In genomic region chr17:44014133-44014436, GRCh38 we compare ENCODE assay signal across 8 cellular contexts. TPM values are rescaled to one million over a fixed set of nuclear protein-coding genes. Genes with fewer than 3 reads are reported as not detected.
DNase-seq lines count a peak whose midpoint lies in the region; TF ChIP-seq lines count a peak whose summit lies in the region.

No MANE protein-coding gene starts in this region.

- peaks cover 15 to 18% of the 10 kb centered on the region in 2 donors for H3K36me3 Mint-ChIP-seq in CD4-positive, alpha-beta memory T cell

- peak overlapping the region; percentile 91 for H3K4me2 ChIP-seq in OCI-LY3 (ENCODE audit: low read length)

- peaks cover 19% of the 10 kb centered on the region for H3K4me1 ChIP-seq in CD4-positive, alpha-beta memory T cell (ENCODE audit: insufficient read depth, low read length)
- H3K4me1 ChIP-seq in OCI-LY3 (ENCODE audit: low read length) = peaks cover 6% of the 10 kb centered on the region
- peaks cover 12 to 16% of the 10 kb centered on the region in 2 experiments for H3K4me1 ChIP-seq in neutrophil (ENCODE audit: control insufficient read depth in 1 of 2, insufficient read depth in 1 of 2, low read depth in 1 of 2, low read length in 1 of 2)

- H3K79me2 ChIP-seq in OCI-LY3 (ENCODE audit: low read length) = peaks cover 13% of the 10 kb centered on the region

- H3K36me3 ChIP-seq in CD4-positive, alpha-beta memory T cell (ENCODE audit: insufficient read depth, low read length) = no peaks in the 10 kb centered on the region
- H3K36me3 ChIP-seq in OCI-LY3 (replicated peaks; ENCODE audit: low read depth, low read length) (peaks cover 2% of the 10 kb centered on the region), neutrophil (peaks cover 4% of the 10 kb centered on the region)

- no peaks in the 10 kb centered on the region for H3K9me3 ChIP-seq in CD4-positive, alpha-beta memory T cell (ENCODE audit: control insufficient read depth in 1 of 2, low read length in 2 of 2)
- no peaks in the 10 kb centered on the region for H3K9me3 ChIP-seq in OCI-LY3 (ENCODE audit: insufficient read depth, low read length)
- no peaks in the 10 kb centered on the region for H3K9me3 ChIP-seq in neutrophil

- H3K27ac ChIP-seq in CD4-positive, alpha-beta memory T cell (ENCODE audit: low read depth, low read length) = peak overlapping the region; percentile 71
- H3K27ac ChIP-seq in OCI-LY3 (ENCODE audit: low read length) (no peak overlapping the region), epithelial cell of prostate (peak overlapping the region; percentile 54), neutrophil (no peak overlapping the region)

- no peaks in the 10 kb centered on the region for H4K20me1 ChIP-seq in OCI-LY3 (ENCODE audit: insufficient read depth, low read length)

- H3K27me3 Mint-ChIP-seq in CD4-positive, alpha-beta memory T cell = no peaks in the 10 kb centered on the region

- peaks cover 6 to 17% (median 10%) of the 10 kb centered on the region in 4 donors for H3K4me1 Mint-ChIP-seq in CD4-positive, alpha-beta memory T cell

- POLR2A ChIA-PET in CD4-positive, alpha-beta memory T cell (lab: Charles Lee; ENCODE audit: partially characterized antibody) = interaction anchor here (1.1 to 1.7 kb wide), 5 partner anchors 8 to 172 kb away, joined by 3 to 8 read pairs (median 5); partner anchors contain the start of genes HDAC5 and TMUB2
- POLR2A ChIA-PET in GM10248 (lab: Yijun Ruan, JAX) = no interaction called here

- peak overlapping the region; percentile 93 for H3K9ac ChIP-seq in OCI-LY3 (ENCODE audit: low read length)

- H3K4me3 Mint-ChIP-seq in CD4-positive, alpha-beta memory T cell = peak overlapping the region; percentile 99 to 100 (median 100)

- H3K9me3 Mint-ChIP-seq in CD4-positive, alpha-beta memory T cell = no peaks in the 10 kb centered on the region

- intact Hi-C loops in CD4-positive, alpha-beta memory T cell (cut with micrococcal nuclease) = loop anchor here (1.0 to 10.0 kb wide), 3 partner anchors 8 to 491 kb away; partner anchors contain the start of genes G6PC3 and GPATCH8

- peak overlapping the region; percentile 92 to 98 for H3K4me3 ChIP-seq in CD4-positive, alpha-beta memory T cell (ENCODE audit: low read length in 2 of 2)
- H3K4me3 ChIP-seq in OCI-LY3 (ENCODE audit: low read length) (peak overlapping the region; percentile 96), neutrophil (ENCODE audit: low read depth in 1 of 2, low read length in 1 of 2) (peak overlapping the region; percentile 88 to 97)

- CTCF ChIA-PET in CD4-positive, alpha-beta memory T cell (lab: Charles Lee; ENCODE audit: partially characterized antibody) = interaction anchor here (0.9 to 1.4 kb wide), 2 partner anchors 30 to 530 kb away, joined by 3 read pairs; partner anchors contain the start of gene DHX8
- CTCF ChIA-PET in GM10248 (lab: Yijun Ruan, JAX) = interaction anchor here (1.2 to 1.3 kb wide), 2 partner anchors 27 to 331 kb away, joined by 3 read pairs; partner anchors contain the start of gene GRN

- peak overlapping the region in 5 of 7 donors; percentile 84 to 99 (median 97) for H3K27ac Mint-ChIP-seq in CD4-positive, alpha-beta memory T cell

- H2AFZ ChIP-seq in OCI-LY3 (ENCODE audit: low read depth, low read length) = no peak overlapping the region

- no peak for DNase-seq in CD4-positive, alpha-beta memory T cell
- DNase-seq in epithelial cell of prostate (ENCODE audit: low read depth, low spot score) (no peak), NOMO-1 treated with dmso at 0.1 percent for 144 hours (lab: John Stamatoyannopoulos, UW; ENCODE audit: unreplicated experiment) (no peak), RPMI8226 (no peak), NCI-H510A treated with DMSO at 0.1 percent for 48 hours (lab: John Stamatoyannopoulos, UW) (no peak), GM10248 (ENCODE audit: extremely low spot score) (no peak)

- TF ChIP-seq CTCF in OCI-LY3 (IDR thresholded peaks at IDR 0.05; ENCODE audit: low read depth, low read length) = no peak
- TF ChIP-seq CTCF in neutrophil (IDR thresholded peaks at IDR 0.05) = no peak
- TF ChIP-seq CTCF in GM10248 (IDR thresholded peaks at IDR 0.05; ENCODE audit: control extremely low read depth, extremely low read depth, low read depth, missing control alignments) = no peak

- no peaks in the 10 kb centered on the region for H3K27me3 ChIP-seq in CD4-positive, alpha-beta memory T cell (ENCODE audit: insufficient read depth, low read length)
- H3K27me3 ChIP-seq in OCI-LY3 (ENCODE audit: low read depth, low read length) = no peaks in the 10 kb centered on the region
- H3K27me3 ChIP-seq in neutrophil = no peaks in the 10 kb centered on the region

RNA-seq across cellular contexts. Expression of gene TMEM101, which starts 0.7 kb away (rescaled TPM):
- 10 to 100 TPM; 27.3 to 30.0 TPM for total RNA-seq in CD4-positive, alpha-beta memory T cell
- polyA plus RNA-seq in CD4-positive, alpha-beta memory T cell = 10 to 100 TPM; 22.7 to 33.6 TPM

RNA-seq across cellular contexts. Expression of gene NAGS, which starts 9.7 kb away (rescaled TPM):
- 1 to 10 TPM; 2.7 to 3.2 TPM for total RNA-seq in CD4-positive, alpha-beta memory T cell
- polyA plus RNA-seq in CD4-positive, alpha-beta memory T cell = 1 to 10 TPM in 1 of 2 donors, under 1 TPM in 1; 0.45 to 1.7 TPM

RNA-seq across cellular contexts. Expression of gene LSM12, which starts 52.4 kb away (rescaled TPM):
- total RNA-seq in CD4-positive, alpha-beta memory T cell = 10 to 100 TPM; 35.3 to 37.4 TPM
- 10 to 100 TPM; 55.6 to 74.0 TPM for polyA plus RNA-seq in CD4-positive, alpha-beta memory T cell

RNA-seq across cellular contexts. Expression of gene G6PC3, which starts 56.5 kb away (rescaled TPM):
- 10 to 100 TPM; 10.6 to 11.8 TPM for total RNA-seq in CD4-positive, alpha-beta memory T cell
- polyA plus RNA-seq in CD4-positive, alpha-beta memory T cell = 10 to 100 TPM; 15.6 to 17.9 TPM

Comparison
In these comparisons a context has a peak if more than half of its experiments do, and no peak if none do; other contexts are left out.
1. H3K27ac ChIP-seq: peak in CD4-positive, alpha-beta memory T cell (single experiment) and epithelial cell of prostate (single experiment); none in OCI-LY3 (single experiment) and neutrophil (single experiment).
2. Peak in every context shown above with its lines, with median percentiles within 50 percentile points of each other: H3K4me3 ChIP-seq.